In genomic region chr12:44246481-44247105, GRCh38 we compare ENCODE assay signal across 17 cellular contexts.
DNase-seq lines count a peak whose midpoint lies in the region; ATAC-seq and TF ChIP-seq lines count a peak whose summit lies in the region.
"Had no signal": no experiment of that assay in that cellular context is flagged by ENCODE, and none has a peak within 500 bp of the region (broad histone marks: within the 10 kb centered on the region; RNA-seq: fewer than 3 reads in every experiment).

No MANE protein-coding gene starts in this region.

- TF ChIP-seq RAD21 in IMR-90 (IDR thresholded peaks at IDR 0.05; ENCODE audit: low read length), result no peak

- no peak overlapping the region for H3K14ac ChIP-seq in IMR-90 (replicated peaks; ENCODE audit: low read depth, low read length)

- no peak overlapping the region for H3K27ac ChIP-seq in A673 (ENCODE audit: low read depth, low read length, poor library complexity, severe bottlenecking)
- no peak overlapping the region for H3K27ac ChIP-seq in IMR-90 (ENCODE audit: insufficient read depth, low read length)
- H3K27ac ChIP-seq in SJSA1, result no peak overlapping the region
- H3K27ac ChIP-seq: A549, HL-60, PC-9 had no signal

- H2BK20ac ChIP-seq in IMR-90 (ENCODE audit: low read depth, low read length), result no peak overlapping the region

- H3K9me3 ChIP-seq in A673 (ENCODE audit: low read depth, low read length, poor library complexity, severe bottlenecking), result peaks cover 3% of the 10 kb centered on the region
- no peaks in the 10 kb centered on the region for H3K9me3 ChIP-seq in IMR-90 (ENCODE audit: control insufficient read depth, insufficient read depth, low read length)
- H3K9me3 ChIP-seq in SJSA1 (replicated peaks), result no peaks in the 10 kb centered on the region
- H3K9me3 ChIP-seq: A549, Caco-2 had no signal

- BruUV-seq in A673 (replicated peaks; lab: Mats Ljungman, UMichigan) (no TSS peak), IMR-90 (replicated peaks; lab: Mats Ljungman, UMichigan) (no TSS peak)

- no peak overlapping the region for H2BK5ac ChIP-seq in IMR-90 (ENCODE audit: low read depth, low read length, poor library complexity, severe bottlenecking)

- no peak overlapping the region for H3K23ac ChIP-seq in IMR-90 (ENCODE audit: low read depth, low read length)

- H3K4me2 ChIP-seq in IMR-90 (ENCODE audit: low read depth, low read length), result no peak overlapping the region
- H3K4me2 ChIP-seq: A549, PC-9 had no signal

- H3K4me3 ChIP-seq in A673 (ENCODE audit: low read depth, low read length, poor library complexity, severe bottlenecking) (no peak overlapping the region), IMR-90 (ENCODE audit: insufficient read depth, low read depth, low read length) (no peak overlapping the region), SJSA1 (no peak overlapping the region)
- H3K4me3 ChIP-seq: A549, K562, PC-9 had no signal

- H4K5ac ChIP-seq in IMR-90 (ENCODE audit: low read depth, low read length), result no peak overlapping the region

- in situ Hi-C loops in IMR-90 (cut with MboI; ENCODE audit: low sequenced_read_pairs), result no loop called here

- H4K8ac ChIP-seq in IMR-90 (ENCODE audit: low read depth in 2 of 2, low read length in 2 of 2), result no peak overlapping the region

- H3K36me3 Mint-ChIP-seq in activated CD4-positive, alpha-beta memory T cell treated with anti-CD3 and anti-CD28 coated beads for 36 hours, result peaks cover 4% of the 10 kb centered on the region
- H3K36me3 Mint-ChIP-seq in CD14-positive monocyte, result no peaks in the 10 kb centered on the region

- intact Hi-C loops in A673 (cut with micrococcal nuclease; ENCODE audit: unreplicated experiment) (no loop called here), IMR-90 (cut with micrococcal nuclease) (no loop called here), CD14-positive monocyte (cut with micrococcal nuclease) (no loop called here)
- intact Hi-C loops in activated CD4-positive, alpha-beta memory T cell treated with anti-CD3 and anti-CD28 coated beads for 36 hours (cut with micrococcal nuclease), result no loop called here

- no peaks in the 10 kb centered on the region for H3K79me1 ChIP-seq in IMR-90 (ENCODE audit: low read depth in 1 of 2, low read length in 2 of 2)

- POLR2A ChIA-PET in A673 (lab: Charles Lee; ENCODE audit: low non-redundant PET), result no interaction called here
- POLR2A ChIA-PET in IMR-90 (lab: Charles Lee; ENCODE audit: unreplicated experiment), result no interaction called here
- POLR2A ChIA-PET in activated CD4-positive, alpha-beta memory T cell treated with anti-CD3 and anti-CD28 coated beads for 36 hours (lab: Charles Lee), result no interaction called here

- H2AK9ac ChIP-seq in IMR-90 (replicated peaks; ENCODE audit: low read depth, low read length, poor library complexity), result no peak overlapping the region

- no peak overlapping the region for H2AK5ac ChIP-seq in IMR-90 (ENCODE audit: low read depth, low read length)

- no peak overlapping the region for H2AFZ ChIP-seq in IMR-90 (replicated peaks; ENCODE audit: low read length, poor library complexity)
- H2AFZ ChIP-seq: PC-9 had no signal

- no peak overlapping the region for H2BK120ac ChIP-seq in IMR-90 (ENCODE audit: low read depth, low read length)

- H3K56ac ChIP-seq in IMR-90 (ENCODE audit: extremely low read depth, insufficient read depth, low read length), result no peak overlapping the region

- dilution Hi-C loops in IMR-90 (cut with HindIII; ENCODE audit: low sequenced_read_pairs, unreplicated experiment), result no loop called here

- no peak overlapping the region for H4K91ac ChIP-seq in IMR-90 (ENCODE audit: insufficient read depth, low read depth, low read length)

- ATAC-seq in IMR-90 (ENCODE audit: low read depth), result peak; percentile 35
- ATAC-seq: A549, K562 had no signal

- no peaks in the 10 kb centered on the region for H3K9me1 ChIP-seq in IMR-90 (ENCODE audit: insufficient read depth, low read length)

- H3K18ac ChIP-seq in IMR-90 (ENCODE audit: low read depth, low read length), result no peak overlapping the region

- peaks cover 14% of the 10 kb centered on the region for H3K9me3 Mint-ChIP-seq in activated CD4-positive, alpha-beta memory T cell treated with anti-CD3 and anti-CD28 coated beads for 36 hours
- peaks cover 2 to 22% (median 8%) of the 10 kb centered on the region in 7 donors for H3K9me3 Mint-ChIP-seq in CD14-positive monocyte

- DNase-seq in A673 (ENCODE audit: low spot score), result peak; percentile 49
- peak; percentile 23 for DNase-seq in IMR-90
- DNase-seq in SJSA1 (ENCODE audit: low read depth in 1 of 2, low spot score in 2 of 2), result peak; percentile 66 to 77
- peak; percentile 7 for DNase-seq in iPS-NIHi11 (ENCODE audit: low spot score)
- no peak for DNase-seq in SW480 (ENCODE audit: low spot score)
- no peak for DNase-seq in activated CD4-positive, alpha-beta memory T cell treated with anti-CD3 and anti-CD28 coated beads for 36 hours
- DNase-seq in foreskin melanocyte, result no peak
- no peak for DNase-seq in CD14-positive monocyte (ENCODE audit: low spot score)
- DNase-seq: Caco-2; CD4-positive, CD25-positive, alpha-beta regulatory T cell; DMS53; NCI-H748 treated with DMSO at 0.1 percent for 48 hours; PC-9; T-helper 2 cell had no signal

- no peak overlapping the region for H2BK15ac ChIP-seq in IMR-90 (ENCODE audit: low read depth, low read length)

- CTCF ChIA-PET in A673 (lab: Charles Lee), result no interaction called here
- CTCF ChIA-PET in IMR-90 (lab: Yijun Ruan, JAX), result no interaction called here
- CTCF ChIA-PET in activated CD4-positive, alpha-beta memory T cell treated with anti-CD3 and anti-CD28 coated beads for 36 hours (lab: Charles Lee), result no interaction called here

- H3K4me3 Mint-ChIP-seq in activated CD4-positive, alpha-beta memory T cell treated with anti-CD3 and anti-CD28 coated beads for 36 hours, result no peak overlapping the region
- no peak overlapping the region for H3K4me3 Mint-ChIP-seq in CD14-positive monocyte
- H3K4me3 Mint-ChIP-seq: CD4-positive, CD25-positive, alpha-beta regulatory T cell had no signal

- no peak overlapping the region for H3K4ac ChIP-seq in IMR-90 (ENCODE audit: low read depth, low read length)

- H3K36me3 ChIP-seq in A673 (ENCODE audit: insufficient read depth, low read length, poor library complexity, severe bottlenecking) (no peaks in the 10 kb centered on the region), IMR-90 (ENCODE audit: control insufficient read depth, insufficient read depth, low read length) (no peaks in the 10 kb centered on the region), SJSA1 (peaks cover 5% of the 10 kb centered on the region; the same call in 1 of the 2 replicates)

- H3K27ac Mint-ChIP-seq in activated CD4-positive, alpha-beta memory T cell treated with anti-CD3 and anti-CD28 coated beads for 36 hours, result no peak overlapping the region
- H3K27ac Mint-ChIP-seq in CD14-positive monocyte, result no peak overlapping the region
- H3K27ac Mint-ChIP-seq: CD4-positive, CD25-positive, alpha-beta regulatory T cell had no signal

- WGBS in IMR-90 (ENCODE audit: extremely low coverage in 2 of 2, insufficient read length in 1 of 2), 2 experiments, result no CpG with 5 or more reads among the region's 3 CpGs

- H3K4me1 ChIP-seq in A673 (ENCODE audit: insufficient read depth, low read length, poor library complexity, severe bottlenecking) (peaks cover 10% of the 10 kb centered on the region), IMR-90 (ENCODE audit: control insufficient read depth, insufficient read depth, low read length) (peaks cover 1% of the 10 kb centered on the region; the same call in 1 of the 2 replicates), SJSA1 (replicated peaks) (no peaks in the 10 kb centered on the region)
- H3K4me1 ChIP-seq: A549, Caco-2 had no signal

- H4K20me1 ChIP-seq in IMR-90 (ENCODE audit: insufficient read depth, low read length), result no peaks in the 10 kb centered on the region

- no peak overlapping the region for H3K9ac ChIP-seq in IMR-90 (ENCODE audit: low read depth, low read length)

- TF ChIP-seq CTCF in A673 (conservative IDR thresholded peaks at IDR 0.05; ENCODE audit: low read depth, low read length), result no peak
- TF ChIP-seq CTCF in IMR-90 (conservative IDR thresholded peaks at IDR 0.05; ENCODE audit: low read depth, low read length), result no peak
- TF ChIP-seq CTCF in CD14-positive monocyte (IDR thresholded peaks at IDR 0.05), result no peak

- no peak for TF ChIP-seq POLR2A in IMR-90 (IDR thresholded peaks at IDR 0.05; ENCODE audit: low read depth, low read length)

- no peaks in the 10 kb centered on the region for H3K4me1 Mint-ChIP-seq in activated CD4-positive, alpha-beta memory T cell treated with anti-CD3 and anti-CD28 coated beads for 36 hours (ENCODE audit: low read depth)
- H3K4me1 Mint-ChIP-seq in CD14-positive monocyte, result no peaks in the 10 kb centered on the region
- H3K4me1 Mint-ChIP-seq: CD4-positive, CD25-positive, alpha-beta regulatory T cell had no signal

- no peaks in the 10 kb centered on the region for H3K27me3 Mint-ChIP-seq in activated CD4-positive, alpha-beta memory T cell treated with anti-CD3 and anti-CD28 coated beads for 36 hours
- peaks cover 0 to 2% (median 0%) of the 10 kb centered on the region in 3 donors for H3K27me3 Mint-ChIP-seq in CD14-positive monocyte (ENCODE audit: low read depth in 3 of 3)
- H3K27me3 Mint-ChIP-seq: CD4-positive, CD25-positive, alpha-beta regulatory T cell had no signal

- H3K27me3 ChIP-seq in A673 (replicated peaks; ENCODE audit: insufficient read depth, low read depth, low read length, poor library complexity) (no peaks in the 10 kb centered on the region), IMR-90 (ENCODE audit: control insufficient read depth, insufficient read depth, low read length) (no peaks in the 10 kb centered on the region), SJSA1 (replicated peaks) (peaks cover 25% of the 10 kb centered on the region)

TF ChIP-seq in IMR-90, 13 proteins besides CTCF, POLR2A, EP300 and RAD21:
- TF ChIP-seq CEBPB (IDR thresholded peaks at IDR 0.05; ENCODE audit: low read depth, low read length) (no peak), FOS (IDR thresholded peaks at IDR 0.05; ENCODE audit: low read depth, low read length) (no peak), RCOR1 (IDR thresholded peaks at IDR 0.05; ENCODE audit: insufficient replicate concordance, low read length) (no peak), BHLHE40 (IDR thresholded peaks at IDR 0.05; ENCODE audit: low read depth, low read length) (no peak), SMC3 (IDR thresholded peaks at IDR 0.05; ENCODE audit: low read depth, low read length) (no peak), MAZ (IDR thresholded peaks at IDR 0.05; ENCODE audit: borderline replicate concordance, low read depth, low read length) (no peak), MXI1 (IDR thresholded peaks at IDR 0.05; ENCODE audit: borderline replicate concordance, low read depth, low read length) (no peak)
TF ChIP-seq in IMR-90: peak in this region for 0.

Comparison
In these comparisons a context has a peak if more than half of its experiments do, and no peak if none do; other contexts are left out.
1. DNase-seq: peak in A673 (single experiment), IMR-90 (single experiment), SJSA1 (2 of 2) and iPS-NIHi11 (single experiment); none in SW480 (single experiment), activated CD4-positive, alpha-beta memory T cell treated with anti-CD3 and anti-CD28 coated beads for 36 hours (single experiment), foreskin melanocyte (single experiment) and CD14-positive monocyte (single experiment).